34 cellular contexts compared by ENCODE assay signal in the genomic region with DNA sequence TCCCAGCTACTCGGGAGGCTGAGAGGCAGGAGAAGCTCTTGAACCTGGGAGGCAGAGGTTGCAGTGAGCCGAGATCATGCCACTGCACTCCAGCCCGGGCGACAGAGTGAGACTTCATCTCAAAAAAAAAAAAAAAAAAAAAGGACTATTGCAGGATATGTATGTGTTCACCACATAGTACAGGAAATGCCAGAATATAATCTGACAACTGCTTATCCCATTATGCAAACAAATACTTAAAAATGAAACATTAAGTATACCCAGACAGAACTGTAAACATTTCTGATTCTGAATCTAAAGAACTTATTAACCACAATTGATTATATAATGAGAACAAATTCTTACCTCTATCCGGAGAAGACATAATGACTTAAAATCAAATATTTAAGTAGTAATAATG. TPM values are rescaled to one million over a fixed set of nuclear protein-coding genes. Genes with fewer than 3 reads are reported as not detected.
"Had no signal": no experiment of that assay in that cellular context is flagged by ENCODE, and none has a peak within 500 bp of the region (broad histone marks: within the 10 kb centered on the region; RNA-seq: fewer than 3 reads in every experiment).

No MANE protein-coding gene starts in this region.

- H3K4me3 Mint-ChIP-seq: activated naive CD8-positive, alpha-beta T cell; central memory CD8-positive, alpha-beta T cell; mesothelial cell of epicardium; naive B cell; stimulated activated memory B cell treated with anti-CD40 and anti-IgM and Interleukin-4, amounts not matched to agents 10 μg/mL and 1 μg/mL and 100 μg/mL, for 72 hours; stimulated activated naive CD8-positive, alpha-beta T cell treated with anti-CD3 and anti-CD28 coated beads, Interleukin-15, amount 100 ng/mL, for 72 hours had no signal

- H3K36me3 Mint-ChIP-seq: activated naive CD8-positive, alpha-beta T cell; mesothelial cell of epicardium; naive B cell; stimulated activated memory B cell treated with anti-CD40 and anti-IgM and Interleukin-4, amounts not matched to agents 10 μg/mL and 1 μg/mL and 100 μg/mL, for 72 hours had no signal

- H3K27me3 ChIP-seq: colonic mucosa, esophagus muscularis mucosa, gastrocnemius medialis, pancreas, upper lobe of left lung, vagina had no signal

- H3K27ac Mint-ChIP-seq: activated naive CD8-positive, alpha-beta T cell; mesothelial cell of epicardium; stimulated activated memory B cell treated with anti-CD40 and anti-IgM and Interleukin-4, amounts not matched to agents 10 μg/mL and 1 μg/mL and 100 μg/mL, for 72 hours; stimulated activated naive CD8-positive, alpha-beta T cell treated with anti-CD3 and anti-CD28 coated beads, Interleukin-15, amount 100 ng/mL, for 72 hours had no signal

- H3K9me3 Mint-ChIP-seq: central memory CD8-positive, alpha-beta T cell; mesothelial cell of epicardium; naive B cell; stimulated activated memory B cell treated with anti-CD40 and anti-IgM and Interleukin-4, amounts not matched to agents 10 μg/mL and 1 μg/mL and 100 μg/mL, for 72 hours; stimulated activated naive CD8-positive, alpha-beta T cell treated with anti-CD3 and anti-CD28 coated beads, Interleukin-15, amount 100 ng/mL, for 72 hours had no signal

- H3K27ac ChIP-seq: colonic mucosa, dorsolateral prefrontal cortex, esophagus muscularis mucosa, gastrocnemius medialis, pancreas, prostate gland, upper lobe of left lung, vagina, WERI-Rb-1 had no signal

- DNase-seq: activated CD4-positive, alpha-beta T cell treated with anti-CD3 and anti-CD28 coated beads for 48 hours; activated CD4-positive, alpha-beta T cell treated with anti-CD3 and anti-CD28 coated beads, Interleukin-2, amount 50 U/mL, for 48 hours; activated CD8-positive, alpha-beta memory T cell treated with anti-CD3 and anti-CD28 coated beads for 24 hours; activated effector memory CD4-positive, alpha-beta T cell treated with Interleukin-2 at 50 U/mL for 16 hours; activated naive CD4-positive, alpha-beta T cell treated with Interleukin-2 at 50 U/mL for 16 hours; anterior cingulate cortex; colonic mucosa; dorsolateral prefrontal cortex; effector memory CD4-positive, alpha-beta T cell; gastrocnemius medialis; glutamatergic neuron; left cardiac atrium; left ventricle myocardium superior; mammary epithelial cell; naive B cell; nucleus accumbens; pancreas; stimulated activated CD4-positive, alpha-beta T cell treated with anti-CD3 and anti-CD28 coated beads, Interleukin-1b, Interleukin-23, amount 100 ng/mL, for 48 hours; stimulated activated CD4-positive, alpha-beta T cell treated with anti-CD3 and anti-CD28 coated beads, Interleukin-4, amount 100 ng/mL, for 4 hours; stimulated activated CD8-positive, alpha-beta memory T cell treated with anti-CD3 and anti-CD28 coated beads, Interleukin-4, amount 100 ng/mL, for 48 hours; stimulated activated naive CD8-positive, alpha-beta T cell treated with anti-CD3 and anti-CD28 coated beads, Interleukin-15, amount 100 ng/mL, for 72 hours; substantia nigra; T1000; WERI-Rb-1 had no signal

- H3K4me1 Mint-ChIP-seq: central memory CD8-positive, alpha-beta T cell; mesothelial cell of epicardium; naive B cell; stimulated activated memory B cell treated with anti-CD40 and anti-IgM and Interleukin-4, amounts not matched to agents 10 μg/mL and 1 μg/mL and 100 μg/mL, for 72 hours; stimulated activated naive CD8-positive, alpha-beta T cell treated with anti-CD3 and anti-CD28 coated beads, Interleukin-15, amount 100 ng/mL, for 72 hours had no signal

- H3K4me3 ChIP-seq: colonic mucosa, dorsolateral prefrontal cortex, esophagus muscularis mucosa, gastrocnemius medialis, pancreas, prostate gland, smooth muscle cell, upper lobe of left lung, vagina had no signal

- H3K9me3 ChIP-seq: colonic mucosa, esophagus muscularis mucosa, gastrocnemius medialis, pancreas, prostate gland, upper lobe of left lung, vagina had no signal

- H3K4me1 ChIP-seq: colonic mucosa, esophagus muscularis mucosa, gastrocnemius medialis, prostate gland, upper lobe of left lung, vagina had no signal

- ATAC-seq: activated CD4-positive, CD25-positive, alpha-beta regulatory T cell treated with anti-CD3 and anti-CD28 coated beads, Interleukin-2, amount 50 U/mL, for 24 hours; gastrocnemius medialis; left cardiac atrium; left ventricle myocardium superior; pancreas; stimulated activated memory B cell treated with anti-CD40 and anti-IgM and Interleukin-4, amounts not matched to agents 10 μg/mL and 1 μg/mL and 100 μg/mL, for 72 hours; stimulated activated naive CD8-positive, alpha-beta T cell treated with anti-CD3 and anti-CD28 coated beads, Interleukin-15, amount 100 ng/mL, for 72 hours had no signal

- H3K36me3 ChIP-seq: colonic mucosa, esophagus muscularis mucosa, gastrocnemius medialis, pancreas, prostate gland, upper lobe of left lung, vagina, WERI-Rb-1 had no signal

- H3K27me3 Mint-ChIP-seq: activated naive CD8-positive, alpha-beta T cell; central memory CD8-positive, alpha-beta T cell; stimulated activated memory B cell treated with anti-CD40 and anti-IgM and Interleukin-4, amounts not matched to agents 10 μg/mL and 1 μg/mL and 100 μg/mL, for 72 hours had no signal

RNA-seq across cellular contexts. Expression of a gene that starts 18.7 kb away (rescaled TPM):
- total RNA-seq: left cardiac atrium, left ventricle myocardium superior had no signal
